16 cellular contexts compared by ENCODE assay signal in genomic region chrX:9393571-9393970, GRCh38.
"Had no signal": no experiment of that assay in that cellular context is flagged by ENCODE, and none has a peak within 500 bp of the region (broad histone marks: within the 10 kb centered on the region; RNA-seq: fewer than 3 reads in every experiment).

No MANE protein-coding gene starts in this region.

- H3K4me3 ChIP-seq: esophagus squamous epithelium, left ventricle myocardium inferior, lung, skin epidermis, testis, transverse colon had no signal

- ATAC-seq: effector memory CD8-positive, alpha-beta T cell; foreskin keratinocyte; sciatic nerve; stimulated activated naive B cell treated with anti-CD40 and anti-IgM and Interleukin-4, amounts not matched to agents 10 μg/mL and 1 μg/mL and 100 μg/mL, for 72 hours; stimulated activated naive CD8-positive, alpha-beta T cell treated with anti-CD3 and anti-CD28 coated beads, Interleukin-15, amount 100 ng/mL, for 72 hours had no signal

- DNase-seq: effector memory CD8-positive, alpha-beta T cell; esophagus squamous epithelium; foreskin keratinocyte; immature natural killer cell; left ventricle myocardium inferior; mesenchymal stem cell; naive B cell; stimulated activated CD4-positive, alpha-beta T cell treated with anti-CD3 and anti-CD28 coated beads, Interleukin-2, amount 100 ng/mL, for 24 hours; stimulated activated CD4-positive, alpha-beta T cell treated with anti-CD3 and anti-CD28 coated beads, Interleukin-4, amount 100 ng/mL, for 4 hours; stimulated activated naive B cell treated with anti-CD40 and anti-IgM and Interleukin-4, amounts not matched to agents 10 μg/mL and 1 μg/mL and 100 μg/mL, for 72 hours; stimulated activated naive CD8-positive, alpha-beta T cell treated with anti-CD3 and anti-CD28 coated beads, Interleukin-15, amount 100 ng/mL, for 72 hours; testis; transverse colon had no signal

- H3K27ac ChIP-seq: esophagus squamous epithelium, foreskin keratinocyte, left ventricle myocardium inferior, skin epidermis, testis, transverse colon had no signal

- H3K4me1 ChIP-seq: esophagus squamous epithelium, foreskin keratinocyte, left ventricle myocardium inferior, testis had no signal

- H3K9me3 ChIP-seq: esophagus squamous epithelium, left ventricle myocardium inferior, testis, transverse colon had no signal

- H3K27me3 ChIP-seq: esophagus squamous epithelium, foreskin keratinocyte, testis, transverse colon had no signal

- H3K36me3 ChIP-seq: esophagus squamous epithelium, left ventricle myocardium inferior, transverse colon had no signal
